ENCODE assay signal across 10 cellular contexts in genomic region chr15:89003865-89004725, GRCh38.
DNase-seq lines count a peak whose midpoint lies in the region; ATAC-seq and TF ChIP-seq lines count a peak whose summit lies in the region.
"Had no signal": no experiment of that assay in that cellular context is flagged by ENCODE, and none has a peak within 500 bp of the region (broad histone marks: within the 10 kb centered on the region; RNA-seq: fewer than 3 reads in every experiment).

No MANE protein-coding gene starts in this region.

- no peaks in the 10 kb centered on the region for H3K79me2 ChIP-seq in hepatocyte

- H3K9me3 Mint-ChIP-seq in activated T-helper 2 cell treated with anti-CD3 and anti-CD28 coated beads, Interferon-gamma antibody, Interleukin-2, Interleukin-4, amounts not matched to agents 10 μg/mL and 5 μg/mL and 100 μg/mL, durations not matched to agents 14 hours and 24 hours and 36 hours: no peaks in the 10 kb centered on the region
- H3K9me3 Mint-ChIP-seq: activated T-cell treated with anti-CD3 and anti-CD28 coated beads, Interleukin-2, amount 50 U/mL, for 72 hours had no signal

- no peak overlapping the region for H2AFZ ChIP-seq in hepatocyte

- H3K9me2 ChIP-seq in hepatocyte (replicated peaks; ENCODE audit: insufficient read depth): no peaks in the 10 kb centered on the region

- in situ Hi-C loops in GM13977 (cut with MboI; ENCODE audit: low pct_unique_long_range_greater_than_20kb, low sequenced_read_pairs, unreplicated experiment): no loop called here

- intact Hi-C loops in activated T-helper 2 cell treated with anti-CD3 and anti-CD28 coated beads, Interferon-gamma antibody, Interleukin-2, Interleukin-4, amounts not matched to agents 10 μg/mL and 5 μg/mL and 100 μg/mL, durations not matched to agents 14 hours and 24 hours and 36 hours (cut with micrococcal nuclease): no loop called here

- no peak overlapping the region for H3K9ac ChIP-seq in adipocyte (ENCODE audit: low read length)
- H3K9ac ChIP-seq: KMS-11 had no signal

- peaks cover 9% of the 10 kb centered on the region for H3K27me3 Mint-ChIP-seq in activated T-helper 2 cell treated with anti-CD3 and anti-CD28 coated beads, Interferon-gamma antibody, Interleukin-2, Interleukin-4, amounts not matched to agents 10 μg/mL and 5 μg/mL and 100 μg/mL, durations not matched to agents 14 hours and 24 hours and 36 hours (ENCODE audit: low read depth)

- no peak overlapping the region for H3K27ac ChIP-seq in hepatocyte
- H3K27ac ChIP-seq: KMS-11 had no signal

- H3K4me1 Mint-ChIP-seq in activated T-helper 2 cell treated with anti-CD3 and anti-CD28 coated beads, Interferon-gamma antibody, Interleukin-2, Interleukin-4, amounts not matched to agents 10 μg/mL and 5 μg/mL and 100 μg/mL, durations not matched to agents 14 hours and 24 hours and 36 hours (ENCODE audit: low read depth): peaks cover 5% of the 10 kb centered on the region

- H4K20me1 ChIP-seq in hepatocyte (ENCODE audit: insufficient read depth, poor library complexity, severe bottlenecking): no peaks in the 10 kb centered on the region

- H3K4me2 ChIP-seq in hepatocyte: no peak overlapping the region
- H3K4me2 ChIP-seq: KMS-11 had no signal

- no peak overlapping the region for H3K4me3 Mint-ChIP-seq in activated T-helper 2 cell treated with anti-CD3 and anti-CD28 coated beads, Interferon-gamma antibody, Interleukin-2, Interleukin-4, amounts not matched to agents 10 μg/mL and 5 μg/mL and 100 μg/mL, durations not matched to agents 14 hours and 24 hours and 36 hours (ENCODE audit: low read depth)
- H3K4me3 Mint-ChIP-seq: activated T-cell treated with anti-CD3 and anti-CD28 coated beads, Interleukin-2, amount 50 U/mL, for 72 hours had no signal

- H3K4me3 ChIP-seq in adipocyte (ENCODE audit: low read length) (no peak overlapping the region), hepatocyte (no peak overlapping the region)

- H3K27me3 ChIP-seq in adipocyte (replicated peaks; ENCODE audit: control insufficient read depth, insufficient read depth, low read length) (no peaks in the 10 kb centered on the region), hepatocyte (no peaks in the 10 kb centered on the region)

- WGBS in hepatocyte (ENCODE audit: low lambda C conversion rate, missing lambda C conversion rate): 56% methylated on average over 10 of the region's 11 CpGs

- TF ChIP-seq CTCF in GM13977 (IDR thresholded peaks at IDR 0.05; ENCODE audit: extremely low read depth, insufficient read depth, missing control alignments): peak; percentile 44
- TF ChIP-seq CTCF in hepatocyte (IDR thresholded peaks at IDR 0.05; ENCODE audit: poor library complexity): peak; percentile 60

- H3K36me3 ChIP-seq in adipocyte (ENCODE audit: control insufficient read depth, insufficient read depth, low read length, severe bottlenecking): no peaks in the 10 kb centered on the region
- no peaks in the 10 kb centered on the region for H3K36me3 ChIP-seq in hepatocyte (replicated peaks; ENCODE audit: insufficient read depth, low read depth)

- DNase-seq in A172 (ENCODE audit: low spot score): peak; percentile 12
- DNase-seq in GM13977 (ENCODE audit: low spot score): peak; percentile 36
- peak; percentile 53 for DNase-seq in adipocyte (ENCODE audit: low read depth)
- DNase-seq in hepatocyte (ENCODE audit: low spot score): peak; percentile 83
- no peak for DNase-seq in activated T-helper 2 cell treated with anti-CD3 and anti-CD28 coated beads, Interferon-gamma antibody, Interleukin-2, Interleukin-4, amounts not matched to agents 10 μg/mL and 5 μg/mL and 100 μg/mL, durations not matched to agents 14 hours and 24 hours and 36 hours (ENCODE audit: low spot score)
- no peak for DNase-seq in NCI-H2196 treated with DMSO at 0.1 percent for 48 hours (lab: John Stamatoyannopoulos, UW; ENCODE audit: unreplicated experiment)
- DNase-seq in GM19238 (ENCODE audit: insufficient read length, low spot score): no peak

- ATAC-seq in GM18907 (IDR thresholded peaks at IDR 0.05; ENCODE audit: unreplicated experiment): no peak
- ATAC-seq: activated T-cell treated with anti-CD3 and anti-CD28 coated beads, Interleukin-2, amount 50 U/mL, for 72 hours had no signal

- no peaks in the 10 kb centered on the region for H3K36me3 Mint-ChIP-seq in activated T-helper 2 cell treated with anti-CD3 and anti-CD28 coated beads, Interferon-gamma antibody, Interleukin-2, Interleukin-4, amounts not matched to agents 10 μg/mL and 5 μg/mL and 100 μg/mL, durations not matched to agents 14 hours and 24 hours and 36 hours (ENCODE audit: low read depth)

- H3K27ac Mint-ChIP-seq in activated T-helper 2 cell treated with anti-CD3 and anti-CD28 coated beads, Interferon-gamma antibody, Interleukin-2, Interleukin-4, amounts not matched to agents 10 μg/mL and 5 μg/mL and 100 μg/mL, durations not matched to agents 14 hours and 24 hours and 36 hours: no peak overlapping the region
- H3K27ac Mint-ChIP-seq: activated T-cell treated with anti-CD3 and anti-CD28 coated beads, Interleukin-2, amount 50 U/mL, for 72 hours had no signal

- H3K9me3 ChIP-seq in adipocyte (ENCODE audit: control insufficient read depth, low read length) (no peaks in the 10 kb centered on the region), hepatocyte (ENCODE audit: low read depth) (no peaks in the 10 kb centered on the region)

- H3K4me1 ChIP-seq in adipocyte (ENCODE audit: control insufficient read depth, insufficient read depth, low read length) (peaks cover 8% of the 10 kb centered on the region), hepatocyte (ENCODE audit: insufficient read depth) (peaks cover 5% of the 10 kb centered on the region)

Comparison
In these comparisons a context has a peak if more than half of its experiments do, and no peak if none do; other contexts are left out.
1. DNase-seq: peak in A172 (single experiment), GM13977 (single experiment), adipocyte (single experiment) and hepatocyte (single experiment); none in activated T-helper 2 cell treated with anti-CD3 and anti-CD28 coated beads, Interferon-gamma antibody, Interleukin-2, Interleukin-4, amounts not matched to agents 10 μg/mL and 5 μg/mL and 100 μg/mL, durations not matched to agents 14 hours and 24 hours and 36 hours (single experiment), NCI-H2196 treated with DMSO at 0.1 percent for 48 hours (single experiment) and GM19238 (single experiment).